ENCODE assay signal across 1 cellular context in genomic region chr17:81052199-81052997, GRCh38.
TF ChIP-seq lines count a peak whose summit lies in the region.

No MANE protein-coding gene starts in this region.

TF ChIP-seq in K562, 482 proteins besides CTCF, POLR2A, EP300 and RAD21 (continued from another document and continues in another):
- TF ChIP-seq STAG1 (CRISPR knock-in tag; IDR thresholded peaks at IDR 0.05; ENCODE audit: borderline replicate concordance) (no peak), HDAC6 (IDR thresholded peaks at IDR 0.05; ENCODE audit: low read depth, low read length) (no peak), TFE3 (CRISPR knock-in tag; IDR thresholded peaks at IDR 0.05) (no peak), STAT5B (CRISPR knock-in tag; IDR thresholded peaks at IDR 0.05) (no peak), ELF1 (tag; IDR thresholded peaks at IDR 0.05) (no peak), ARID3A (IDR thresholded peaks at IDR 0.05; ENCODE audit: borderline replicate concordance, low read depth, low read length) (no peak), ZNF431 (CRISPR knock-in tag; IDR thresholded peaks at IDR 0.05) (no peak), CUX1 (CRISPR knock-in tag; IDR thresholded peaks at IDR 0.05) (no peak), HDAC1 (IDR thresholded peaks at IDR 0.05) (no peak), GTF2F1 (IDR thresholded peaks at IDR 0.05; ENCODE audit: low read depth, low read length) (no peak), FOXM1 (IDR thresholded peaks at IDR 0.05; ENCODE audit: low read depth) (no peak), FOXM1 (CRISPR knock-in tag; IDR thresholded peaks at IDR 0.05; ENCODE audit: low read depth) (no peak), REST (CRISPR knock-in tag; IDR thresholded peaks at IDR 0.05; ENCODE audit: low read depth) (no peak), WHSC1 (IDR thresholded peaks at IDR 0.05; ENCODE audit: low read length) (no peak), ZBTB1 (CRISPR knock-in tag; IDR thresholded peaks at IDR 0.05; ENCODE audit: borderline replicate concordance, low read depth) (no peak), CXXC5 (CRISPR knock-in tag; IDR thresholded peaks at IDR 0.05) (0 out of 2 replicates have a peak, but pooled peaks have one; percentile 16), DLX4 (CRISPR knock-in tag; IDR thresholded peaks at IDR 0.05) (no peak), ZNF395 (CRISPR knock-in tag; IDR thresholded peaks at IDR 0.05) (no peak), DMBX1 (CRISPR knock-in tag; IDR thresholded peaks at IDR 0.05; ENCODE audit: borderline replicate concordance) (no peak), ZBTB11 (CRISPR knock-in tag; IDR thresholded peaks at IDR 0.05) (no peak), NFATC3 (IDR thresholded peaks at IDR 0.05) (no peak), TCF7 (IDR thresholded peaks at IDR 0.05; ENCODE audit: borderline replicate concordance) (no peak), SPI1 (IDR thresholded peaks at IDR 0.05; ENCODE audit: borderline replicate concordance, low read depth, low read length) (no peak), ETV5 (CRISPR knock-in tag; IDR thresholded peaks at IDR 0.05; ENCODE audit: low read depth) (no peak), CC2D1A (IDR thresholded peaks at IDR 0.05) (no peak), CGGBP1 (CRISPR knock-in tag; IDR thresholded peaks at IDR 0.05) (no peak), IRF2 (CRISPR knock-in tag; IDR thresholded peaks at IDR 0.05) (no peak), SIX5 (IDR thresholded peaks at IDR 0.05; ENCODE audit: borderline replicate concordance in 1 of 2, insufficient read depth in 1 of 2, low read depth in 1 of 2, low read length in 2 of 2) (no peak), MCM7 (IDR thresholded peaks at IDR 0.05) (no peak), CTBP1 (IDR thresholded peaks at IDR 0.05; ENCODE audit: borderline replicate concordance) (peak; percentile 17; the same call in 1 of the 2 replicates), ZBTB49 (CRISPR knock-in tag; IDR thresholded peaks at IDR 0.05; ENCODE audit: borderline replicate concordance) (no peak), VEZF1 (CRISPR knock-in tag; IDR thresholded peaks at IDR 0.05) (peak; percentile 28; the same call in 1 of the 2 replicates), FIP1L1 (IDR thresholded peaks at IDR 0.05; ENCODE audit: low read depth, low read length, poor library complexity, severe bottlenecking) (no peak), SNAPC5 (CRISPR knock-in tag; IDR thresholded peaks at IDR 0.05) (no peak), POLR2AphosphoS5 (IDR thresholded peaks at IDR 0.05; ENCODE audit: control insufficient read depth, insufficient read depth, low read depth, low read length) (no peak), MEIS2 (IDR thresholded peaks at IDR 0.05; ENCODE audit: partially characterized antibody) (no peak), GATAD2A (IDR thresholded peaks at IDR 0.05) (no peak), PCBP1 (IDR thresholded peaks at IDR 0.05; ENCODE audit: low read depth, low read length, poor library complexity, severe bottlenecking) (no peak), ZNF324 (CRISPR knock-in tag; IDR thresholded peaks at IDR 0.05) (no peak)
